16 cellular contexts compared by ENCODE assay signal in the genomic region with DNA sequence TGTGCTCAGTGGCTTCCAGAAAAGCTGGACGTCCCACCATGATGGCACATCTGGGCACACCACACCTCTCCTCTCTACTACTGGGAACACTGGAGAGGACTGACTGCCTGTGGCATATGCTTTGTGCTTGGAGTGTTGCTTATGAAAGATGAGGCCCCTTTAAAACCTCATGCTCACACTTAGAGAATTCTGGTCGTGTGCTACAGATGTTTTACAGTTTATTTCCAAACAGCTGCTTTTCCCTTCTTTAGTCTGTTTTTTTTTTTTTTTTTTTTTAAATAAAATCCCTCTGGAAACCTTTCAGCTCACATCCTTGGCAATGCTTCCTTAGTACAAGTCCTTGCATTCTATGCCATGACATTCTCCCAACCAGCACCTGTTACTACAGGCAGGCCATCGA.
DNase-seq lines count a peak whose midpoint lies in the region; ATAC-seq and TF ChIP-seq lines count a peak whose summit lies in the region.
"Had no signal": no experiment of that assay in that cellular context is flagged by ENCODE, and none has a peak within 500 bp of the region (broad histone marks: within the 10 kb centered on the region; RNA-seq: fewer than 3 reads in every experiment).

No MANE protein-coding gene starts in this region.

- DNase-seq in Right ventricle myocardium superior (no peak), right atrium auricular region (ENCODE audit: low spot score) (no peak), left ventricle myocardium inferior (no peak), sigmoid colon (no peak), 8988T (no peak), NCI-H1930 (lab: John Stamatoyannopoulos, UW) (no peak), NOMO-1 treated with dmso at 0.1 percent for 144 hours (lab: John Stamatoyannopoulos, UW; ENCODE audit: unreplicated experiment) (no peak)
- DNase-seq: Caco-2; KBM-7; NCI-H1105; NCI-H1694 treated with DMSO at 0.1 percent for 48 hours; NCI-H69; NK-92 treated with Interleukin-12 subunit alpha and Interleukin-12 subunit beta, amount 100 ng/mL, for 24 hours had no signal

- TF ChIP-seq POLR2A in sigmoid colon (IDR thresholded peaks at IDR 0.05): no peak

- TF ChIP-seq CTCF in right atrium auricular region (IDR thresholded peaks at IDR 0.05) (no peak), left ventricle myocardium inferior (IDR thresholded peaks at IDR 0.05; ENCODE audit: borderline replicate concordance) (no peak), sigmoid colon (IDR thresholded peaks at IDR 0.05) (no peak)

- TF ChIP-seq EP300 in sigmoid colon (IDR thresholded peaks at IDR 0.05): no peak

- 55 to 64% methylated on average over 3 of the region's 3 CpGs for WGBS in sigmoid colon, 2 donors

- intact Hi-C loops in Right ventricle myocardium superior (cut with DNase I): no loop called here
- intact Hi-C loops in left ventricle myocardium inferior (cut with micrococcal nuclease): no loop called here
- intact Hi-C loops in sigmoid colon (cut with DNase I): no loop called here

- no peaks in the 10 kb centered on the region for H3K9me3 ChIP-seq in right atrium auricular region
- H3K9me3 ChIP-seq in left ventricle myocardium inferior (replicated peaks): no peaks in the 10 kb centered on the region
- no peaks in the 10 kb centered on the region for H3K9me3 ChIP-seq in sigmoid colon
- H3K9me3 ChIP-seq: Caco-2 had no signal

- peak; percentile 68 for ATAC-seq in Right ventricle myocardium superior (ENCODE audit: poor library complexity)
- ATAC-seq in HG03354 (IDR thresholded peaks at IDR 0.05; ENCODE audit: poor library complexity, severe bottlenecking, unreplicated experiment): no peak
- ATAC-seq: GM12878, GM23338 had no signal

- no peaks in the 10 kb centered on the region for H3K27me3 ChIP-seq in right atrium auricular region
- H3K27me3 ChIP-seq in left ventricle myocardium inferior (ENCODE audit: low read depth): peaks cover 6% of the 10 kb centered on the region
- no peaks in the 10 kb centered on the region for H3K27me3 ChIP-seq in sigmoid colon

- no peaks in the 10 kb centered on the region for H3K36me3 ChIP-seq in right atrium auricular region
- H3K36me3 ChIP-seq in left ventricle myocardium inferior: no peaks in the 10 kb centered on the region
- no peaks in the 10 kb centered on the region for H3K36me3 ChIP-seq in sigmoid colon

- H3K27ac ChIP-seq in right atrium auricular region: peak overlapping the region in 1 of 2 donors; percentile 31
- peak overlapping the region; percentile 70 for H3K27ac ChIP-seq in left ventricle myocardium inferior (replicated peaks)
- H3K27ac ChIP-seq in sigmoid colon: peak overlapping the region in 3 of 4 donors; percentile 55 to 72 (median 69)

- H3K4me3 ChIP-seq in right atrium auricular region: no peak overlapping the region
- no peak overlapping the region for H3K4me3 ChIP-seq in left ventricle myocardium inferior
- H3K4me3 ChIP-seq in sigmoid colon: no peak overlapping the region
- H3K4me3 ChIP-seq: GM12878, GM23338 had no signal

- H3K4me1 ChIP-seq in right atrium auricular region (peaks cover 0 to 28% of the 10 kb centered on the region in 2 donors), left ventricle myocardium inferior (peaks cover 15% of the 10 kb centered on the region), sigmoid colon (peaks cover 0 to 43% (median 32%) of the 10 kb centered on the region in 4 donors)
- H3K4me1 ChIP-seq: Caco-2 had no signal
